In the genomic region with DNA sequence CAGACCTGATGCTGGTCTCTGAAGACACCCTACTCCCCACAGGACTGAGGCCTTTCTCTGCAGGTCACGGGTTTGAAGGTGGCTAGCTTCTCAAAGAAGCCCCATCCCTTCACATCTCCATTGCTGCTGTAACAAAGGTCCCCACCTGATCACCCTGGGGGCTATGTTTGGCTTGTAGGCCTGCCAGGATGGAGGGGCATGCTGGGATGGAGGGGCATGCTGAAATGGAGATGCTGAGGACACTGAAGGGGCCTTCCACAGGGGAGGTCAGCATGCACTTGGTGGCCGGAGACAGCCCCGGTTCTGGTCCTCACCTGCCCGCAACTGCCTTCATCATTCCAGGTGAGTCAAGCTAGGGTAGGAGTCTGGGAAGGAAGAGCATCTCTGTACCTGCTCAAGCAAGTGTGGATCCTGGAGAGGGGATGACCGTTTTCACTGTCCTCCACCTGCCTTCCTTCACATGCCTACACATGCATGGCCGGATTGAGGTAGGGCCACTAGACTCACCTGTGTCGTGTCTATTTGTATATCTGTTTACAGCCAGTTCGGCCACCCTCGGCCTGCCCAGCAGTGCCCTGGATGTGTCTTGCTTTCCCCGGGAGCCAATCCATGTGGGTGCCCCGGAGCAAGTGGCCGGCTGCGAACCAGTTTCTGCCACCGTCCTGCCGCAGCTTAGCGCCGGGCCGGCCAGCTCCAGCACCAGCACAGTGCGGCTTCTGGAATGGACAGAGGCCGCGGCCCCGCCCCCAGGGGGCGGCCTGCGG, we compare ENCODE assay signal across 8 cellular contexts. TPM values are rescaled to one million over a fixed set of nuclear protein-coding genes. Genes with fewer than 3 reads are reported as not detected.
DNase-seq lines count a peak whose midpoint lies in the region; ATAC-seq and TF ChIP-seq lines count a peak whose summit lies in the region.

No MANE protein-coding gene starts in this region.

- peaks cover 13% of the 10 kb centered on the region for H3K4me1 ChIP-seq in CD4-positive, alpha-beta memory T cell (ENCODE audit: insufficient read depth, low read length)

- peak; percentile 7 for ATAC-seq in HG03354 (IDR thresholded peaks at IDR 0.05; ENCODE audit: poor library complexity, severe bottlenecking, unreplicated experiment)

- peak overlapping the region in 1 of 2 donors; percentile 10 for H3K4me3 ChIP-seq in CD4-positive, alpha-beta memory T cell (ENCODE audit: low read length in 2 of 2)

- H3K27ac Mint-ChIP-seq in CD4-positive, alpha-beta memory T cell: peak overlapping the region in 6 of 7 donors; percentile 48 to 94 (median 86)
- peak overlapping the region; percentile 85 for H3K27ac Mint-ChIP-seq in dendritic cell treated with granulocyte-macrophage colony-stimulating factor and Interleukin-4, amounts not matched to agents 40 ng/mL and 50 ng/mL, for 4 days
- H3K27ac Mint-ChIP-seq in nephron progenitor cell: no peak overlapping the region

- DNase-seq in CD4-positive, alpha-beta memory T cell: peak in 1 of 5 donors; percentile 15
- DNase-seq in nephron progenitor cell (no peak), SK-N-DZ (ENCODE audit: low spot score) (no peak), NCI-H1092 treated with DMSO at 0.1 percent for 48 hours (lab: John Stamatoyannopoulos, UW) (no peak), GM10266 (ENCODE audit: extremely low spot score) (no peak), midbrain (lab: John Stamatoyannopoulos, UW) (no peak)

- no peaks in the 10 kb centered on the region for H3K9me3 Mint-ChIP-seq in CD4-positive, alpha-beta memory T cell
- H3K9me3 Mint-ChIP-seq in dendritic cell treated with granulocyte-macrophage colony-stimulating factor and Interleukin-4, amounts not matched to agents 40 ng/mL and 50 ng/mL, for 4 days: no peaks in the 10 kb centered on the region
- no peaks in the 10 kb centered on the region for H3K9me3 Mint-ChIP-seq in nephron progenitor cell

- no peaks in the 10 kb centered on the region for H3K9me3 ChIP-seq in CD4-positive, alpha-beta memory T cell (ENCODE audit: control insufficient read depth in 1 of 2, low read length in 2 of 2)

- peaks cover 4% of the 10 kb centered on the region in 2 donors for H3K36me3 Mint-ChIP-seq in CD4-positive, alpha-beta memory T cell
- H3K36me3 Mint-ChIP-seq in dendritic cell treated with granulocyte-macrophage colony-stimulating factor and Interleukin-4, amounts not matched to agents 40 ng/mL and 50 ng/mL, for 4 days (ENCODE audit: low read depth): peaks cover 8% of the 10 kb centered on the region
- H3K36me3 Mint-ChIP-seq in nephron progenitor cell (ENCODE audit: low read depth): peaks cover 11% of the 10 kb centered on the region

- POLR2A ChIA-PET in CD4-positive, alpha-beta memory T cell (lab: Charles Lee; ENCODE audit: partially characterized antibody): interaction anchor here (1.0 to 2.8 kb wide), 2 partner anchors 56 to 77 kb away, joined by 6 to 21 read pairs; a partner anchor contains a TSS

- CTCF ChIA-PET in CD4-positive, alpha-beta memory T cell (lab: Charles Lee; ENCODE audit: partially characterized antibody): interaction anchor here (2.2 kb wide), 1 partner anchor 57 kb away, joined by 8 read pairs; no protein-coding TSS in a partner anchor

- H3K27ac ChIP-seq in CD4-positive, alpha-beta memory T cell (ENCODE audit: low read depth, low read length): peak overlapping the region; percentile 50

- no peak for TF ChIP-seq CTCF in nephron progenitor cell (IDR thresholded peaks at IDR 0.05)
- TF ChIP-seq CTCF in GM10266 (IDR thresholded peaks at IDR 0.05; ENCODE audit: control insufficient read depth, insufficient read depth, low read depth, missing control alignments): no peak

- peaks cover 5 to 9% of the 10 kb centered on the region in 2 donors for H3K27me3 Mint-ChIP-seq in CD4-positive, alpha-beta memory T cell
- peaks cover 12% of the 10 kb centered on the region for H3K27me3 Mint-ChIP-seq in dendritic cell treated with granulocyte-macrophage colony-stimulating factor and Interleukin-4, amounts not matched to agents 40 ng/mL and 50 ng/mL, for 4 days
- H3K27me3 Mint-ChIP-seq in nephron progenitor cell (ENCODE audit: low read depth, poor library complexity): peaks cover 11% of the 10 kb centered on the region

- no peaks in the 10 kb centered on the region for H3K36me3 ChIP-seq in CD4-positive, alpha-beta memory T cell (ENCODE audit: insufficient read depth, low read length)

- H3K4me3 Mint-ChIP-seq in CD4-positive, alpha-beta memory T cell: peak overlapping the region; percentile 22 to 96 (median 92)
- peak overlapping the region; percentile 93 for H3K4me3 Mint-ChIP-seq in dendritic cell treated with granulocyte-macrophage colony-stimulating factor and Interleukin-4, amounts not matched to agents 40 ng/mL and 50 ng/mL, for 4 days
- peak overlapping the region; percentile 96 for H3K4me3 Mint-ChIP-seq in nephron progenitor cell

- intact Hi-C loops in CD4-positive, alpha-beta memory T cell (cut with micrococcal nuclease): loop anchor here (1.0 kb wide), 2 partner anchors 56 to 77 kb away; a partner anchor contains a TSS
- intact Hi-C loops in dendritic cell treated with granulocyte-macrophage colony-stimulating factor and Interleukin-4, amounts not matched to agents 40 ng/mL and 50 ng/mL, for 4 days (cut with micrococcal nuclease): loop anchor here (1.0 kb wide), 2 partner anchors 56 to 77 kb away; a partner anchor contains a TSS

- peaks cover 8 to 24% (median 16%) of the 10 kb centered on the region in 4 donors for H3K4me1 Mint-ChIP-seq in CD4-positive, alpha-beta memory T cell
- peaks cover 16% of the 10 kb centered on the region for H3K4me1 Mint-ChIP-seq in dendritic cell treated with granulocyte-macrophage colony-stimulating factor and Interleukin-4, amounts not matched to agents 40 ng/mL and 50 ng/mL, for 4 days (ENCODE audit: low read depth)
- H3K4me1 Mint-ChIP-seq in nephron progenitor cell: peaks cover 22% of the 10 kb centered on the region

- peaks cover 7% of the 10 kb centered on the region for H3K27me3 ChIP-seq in CD4-positive, alpha-beta memory T cell (ENCODE audit: insufficient read depth, low read length)

RNA-seq across cellular contexts. Expression of a gene that starts 6.0 kb away (rescaled TPM):
- 10 to 100 TPM; 18.3 to 22.5 TPM for total RNA-seq in CD4-positive, alpha-beta memory T cell
- polyA plus RNA-seq in CD4-positive, alpha-beta memory T cell: 1 to 10 TPM; 1.3 to 1.4 TPM
- polyA plus RNA-seq in SK-N-DZ (2014; cell fraction: cytosol; rRNA removed): 3.7 and 4.9 TPM in 2 replicates
- polyA plus RNA-seq in SK-N-DZ (2014; cell fraction: nucleus; rRNA removed): 39.9 and 155 TPM in 2 replicates

RNA-seq across cellular contexts. Expression of a gene that starts 45.3 kb away (rescaled TPM):
- total RNA-seq in CD4-positive, alpha-beta memory T cell: 1 to 10 TPM in 1 of 2 experiments, under 1 TPM in 1; 0.70 to 1.6 TPM
- not detected for polyA plus RNA-seq in CD4-positive, alpha-beta memory T cell
- polyA plus RNA-seq in SK-N-DZ (2014; cell fraction: cytosol; rRNA removed): 2.4 and 2.5 TPM in 2 replicates
- polyA plus RNA-seq in SK-N-DZ (2014; cell fraction: nucleus; rRNA removed): 2.0 and 3.7 TPM in 2 replicates

RNA-seq across cellular contexts. Expression of a gene that starts 55.8 kb away (rescaled TPM):
- total RNA-seq in CD4-positive, alpha-beta memory T cell: 100 to 1,000 TPM; 175 to 186 TPM
- 10 to 100 TPM; 30.6 to 47.1 TPM for polyA plus RNA-seq in CD4-positive, alpha-beta memory T cell
- 133 and 140 TPM in 2 replicates for polyA plus RNA-seq in SK-N-DZ (2014; cell fraction: cytosol; rRNA removed)
- polyA plus RNA-seq in SK-N-DZ (2014; cell fraction: nucleus; rRNA removed): 267 and 308 TPM in 2 replicates
